28 cellular contexts compared by ENCODE assay signal in genomic region chr4:14883166-14883565, GRCh38.
"Had no signal": no experiment of that assay in that cellular context is flagged by ENCODE, and none has a peak within 500 bp of the region (broad histone marks: within the 10 kb centered on the region; RNA-seq: fewer than 3 reads in every experiment).

No MANE protein-coding gene starts in this region.

- H3K4me2 ChIP-seq: PC-9 had no signal

- H3K9me3 ChIP-seq: adrenal gland, body of pancreas, breast epithelium had no signal

- H3K27ac ChIP-seq: adrenal gland, body of pancreas, breast epithelium, PC-9, RWPE1 had no signal

- H3K4me3 ChIP-seq: adrenal gland, body of pancreas, breast epithelium, PC-9 had no signal

- H3K36me3 ChIP-seq: adrenal gland, breast epithelium had no signal

- H3K27me3 ChIP-seq: adrenal gland, body of pancreas, breast epithelium had no signal

- DNase-seq: activated CD4-positive, alpha-beta T cell treated with anti-CD3 and anti-CD28 coated beads, Interleukin-2, amount 10 ng/mL, durations not matched to agents 24 days and 14 days; activated CD4-positive, alpha-beta T cell treated with anti-CD3 and anti-CD28 coated beads, Interleukin-2, amount 50 U/mL, for 4 hours; activated CD8-positive, alpha-beta T cell treated with anti-CD3 and anti-CD28 coated beads for 36 hours; activated gamma-delta T cell; activated naive CD4-positive, alpha-beta T cell treated with Interleukin-2 at 50 U/mL for 16 hours; activated T-cell treated with anti-CD3 and anti-CD28 coated beads, Interleukin-2, amount 50 U/mL, for 1 hour; adrenal gland; body of pancreas; cerebellar nuclear complex; NCI-H1105; NCI-H1417 treated with DMSO at 0.1 percent for 48 hours; NCI-H187 treated with DMSO at 0.1 percent for 48 hours; NCI-H2081; NCI-H2171; NCI-H510A; NCI-H69; NK-92 treated with Interleukin-12 subunit alpha and Interleukin-12 subunit beta, amount 100 ng/mL, for 24 hours; PC-9; SIG-M5; SW 1271; T-helper 1 cell; T-helper 2 cell; T-helper 9 cell had no signal

- ATAC-seq: body of pancreas, Right ventricle myocardium inferior had no signal

- FAIRE-seq: astrocyte, RCC 7860 had no signal

- H3K4me1 ChIP-seq: adrenal gland, body of pancreas, breast epithelium had no signal

- H2AFZ ChIP-seq: PC-9 had no signal
